In the genomic region with DNA sequence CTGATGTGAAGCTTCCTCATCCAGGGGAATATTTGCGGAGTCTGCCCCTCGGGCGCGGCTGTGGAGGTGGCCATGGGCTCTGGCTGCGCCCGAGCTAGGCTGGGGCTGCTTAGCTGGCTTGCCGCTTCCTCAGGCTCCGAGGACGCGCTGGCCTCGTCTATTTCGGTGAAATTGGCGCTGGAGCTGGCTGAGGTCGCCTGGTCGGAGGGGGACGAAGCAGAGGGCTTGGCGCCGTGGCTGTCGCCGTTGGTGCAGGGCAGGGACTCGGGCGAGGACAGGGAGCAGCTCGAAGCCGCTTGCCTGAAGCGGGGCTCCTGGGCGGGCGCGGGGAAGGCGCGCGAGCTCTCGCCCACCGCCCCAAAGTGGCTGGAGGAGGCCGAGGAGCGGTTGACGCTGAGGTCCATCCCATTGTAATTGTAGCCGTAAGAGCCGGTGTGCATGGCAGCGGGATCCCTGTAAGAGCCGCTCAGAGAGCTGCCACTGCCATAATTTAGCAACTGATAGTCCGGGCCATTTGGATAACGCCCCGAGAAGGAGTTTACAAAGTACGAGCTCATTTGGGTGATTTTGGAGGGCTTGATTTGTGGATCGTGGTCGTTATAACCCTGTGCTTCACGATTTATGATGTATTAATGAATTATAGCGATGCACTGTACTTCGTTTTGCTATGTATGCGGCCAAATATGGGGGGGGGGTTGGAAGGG, we compare ENCODE assay signal across 8 cellular contexts. TPM values are rescaled to one million over a fixed set of nuclear protein-coding genes. Genes with fewer than 3 reads are reported as not detected.
DNase-seq lines count a peak whose midpoint lies in the region; ATAC-seq and TF ChIP-seq lines count a peak whose summit lies in the region.

TSS of gene HOXB5 (minus strand) at position 654 of the 704 bp plus-strand sequence. CDS start at position 557, 97 bp downstream.

- peaks cover 2% of the 10 kb centered on the region for H3K27me3 ChIP-seq in ovary

- peak; percentile 45 for ATAC-seq in effector memory CD8-positive, alpha-beta T cell (replicated peaks)
- ATAC-seq in GM21367 (IDR thresholded peaks at IDR 0.05; ENCODE audit: unreplicated experiment) = no peak

- no peaks in the 10 kb centered on the region for H3K36me3 ChIP-seq in ovary

- 2 to 3% (median 2%) methylated on average over 50 of the region's 50 CpGs for WGBS in ovary, 3 donors

- TF ChIP-seq CTCF in ovary (IDR thresholded peaks at IDR 0.05) = no peak

- intact Hi-C loops in ovary (cut with DNase I) = loop anchor here in 1 of 4 donors (10.0 kb wide), 1 partner anchor 238 kb away; no protein-coding TSS in a partner anchor

- no peak for TF ChIP-seq EP300 in ovary (IDR thresholded peaks at IDR 0.05)

- H3K9me3 ChIP-seq in ovary = peaks cover 0 to 8% of the 10 kb centered on the region in 2 donors

- peak within 1 kb of the TSS; percentile 85 to 86 for H3K4me3 Mint-ChIP-seq in effector memory CD8-positive, alpha-beta T cell

- H3K4me3 ChIP-seq in GM08714 (ENCODE audit: low read length) = peak within 1 kb of the TSS; percentile 52; the same call in 1 of the 2 replicates
- H3K4me3 ChIP-seq in ovary = peak within 1 kb of the TSS; percentile 27

- peaks cover 13% of the 10 kb centered on the region for H3K36me3 Mint-ChIP-seq in effector memory CD8-positive, alpha-beta T cell (ENCODE audit: insufficient read depth)

- TF ChIP-seq POLR2A in ovary (IDR thresholded peaks at IDR 0.05) = no peak

- no peaks in the 10 kb centered on the region for H3K4me1 ChIP-seq in ovary (ENCODE audit: insufficient read depth)

- no peak within 1 kb of the TSS for H3K27ac ChIP-seq in ovary

- peaks cover 53 to 84% of the 10 kb centered on the region in 2 donors for H3K27me3 Mint-ChIP-seq in effector memory CD8-positive, alpha-beta T cell

- peak within 1 kb of the TSS in 1 of 2 donors; percentile 58 for H3K27ac Mint-ChIP-seq in effector memory CD8-positive, alpha-beta T cell

- no peaks in the 10 kb centered on the region for H3K9me3 Mint-ChIP-seq in effector memory CD8-positive, alpha-beta T cell

- peaks cover 34 to 39% of the 10 kb centered on the region in 2 donors for H3K4me1 Mint-ChIP-seq in effector memory CD8-positive, alpha-beta T cell (ENCODE audit: low read depth in 2 of 2)

- DNase-seq in NCI-H526 treated with DMSO at 0.1 percent for 48 hours (lab: John Stamatoyannopoulos, UW) (peak; percentile 57), ovary (no peak), NCI-H2107 (lab: John Stamatoyannopoulos, UW) (no peak), KG1 (lab: John Stamatoyannopoulos, UW) (no peak), NCI-H128 (lab: John Stamatoyannopoulos, UW; ENCODE audit: unreplicated experiment) (no peak)
- no peak for DNase-seq in effector memory CD8-positive, alpha-beta T cell

RNA-seq across cellular contexts. Expression of gene HOXB5, which starts in this region (rescaled TPM):
- total RNA-seq in ovary = 1 to 10 TPM in 2 of 7 donors, under 1 TPM in 4, not detected in 1; 0.20 to 2.8 (median 0.66) TPM
- polyA plus RNA-seq in ovary = under 1 TPM; 0.04 to 0.53 TPM
